24 cellular contexts compared by ENCODE assay signal in genomic region chr20:9128586-9128985, GRCh38. TPM values are rescaled to one million over a fixed set of nuclear protein-coding genes. Genes with fewer than 3 reads are reported as not detected.
"Had no signal": no experiment of that assay in that cellular context is flagged by ENCODE, and none has a peak within 500 bp of the region (broad histone marks: within the 10 kb centered on the region; RNA-seq: fewer than 3 reads in every experiment).

No MANE protein-coding gene starts in this region.

- H3K27ac ChIP-seq: RWPE1 had no signal

- H3K4me2 ChIP-seq: SK-N-SH had no signal

- H3K9me3 ChIP-seq: SK-N-SH had no signal

- DNase-seq: KBM-7; MV-4-11; NCI-H1048; NCI-H1105; NCI-H1417; NCI-H1436 treated with DMSO at 0.1 percent for 48 hours; NCI-H1694; NCI-H187 treated with DMSO at 0.1 percent for 48 hours; NCI-H2029 treated with DMSO at 0.1 percent for 48 hours; NCI-H2171; NCI-H226; NCI-H446; NCI-H510A; NCI-H524 treated with DMSO at 0.1 percent for 48 hours; NCI-H69; NCI-H774; NK-92 treated with Interleukin-12 subunit alpha and Interleukin-12 subunit beta, amount 100 ng/mL, for 24 hours; PC-3; SHP77; SK-N-SH; SW 1271 had no signal

- ATAC-seq: Panc1, PC-3 had no signal

- H3K9ac ChIP-seq: SK-N-SH had no signal

RNA-seq across cellular contexts. Expression of gene PLCB4, which starts 59.7 kb away (rescaled TPM):
- total RNA-seq: OCI-LY7 had no signal
